ENCODE assay signal across 2 cellular contexts in genomic region chr5:1316588-1316902, GRCh38.
TF ChIP-seq lines count a peak whose summit lies in the region.

No MANE protein-coding gene starts in this region.

TF ChIP-seq in SK-N-SH treated with all-trans-retinoic acid at 6 μM for 48 hours, 23 proteins besides CTCF, POLR2A, EP300 and RAD21 (continued from another document):
- TF ChIP-seq PATZ1 (CRISPR knock-in tag; IDR thresholded peaks at IDR 0.05; ENCODE audit: borderline replicate concordance): peak; percentile 17; the same call in 1 of the 2 replicates

TF ChIP-seq in SK-N-SH, 30 proteins besides CTCF, POLR2A, EP300 and RAD21 (continued from another document):
- TF ChIP-seq GABPA (IDR thresholded peaks at IDR 0.05; ENCODE audit: low read depth) (no peak), NRF1 (IDR thresholded peaks at IDR 0.05; ENCODE audit: low read depth, low read length) (no peak), PBX3 (IDR thresholded peaks at IDR 0.05) (no peak), TAF1 (IDR thresholded peaks at IDR 0.05; ENCODE audit: borderline replicate concordance, low read depth, low read length) (no peak), TEAD4 (IDR thresholded peaks at IDR 0.05; ENCODE audit: borderline replicate concordance, insufficient read depth) (no peak)
